ENCODE assay signal across 14 cellular contexts in genomic region chr16:89473136-89473712, GRCh38. TPM values are rescaled to one million over a fixed set of nuclear protein-coding genes. Genes with fewer than 3 reads are reported as not detected.
DNase-seq lines count a peak whose midpoint lies in the region; ATAC-seq and TF ChIP-seq lines count a peak whose summit lies in the region.
"Had no signal": no experiment of that assay in that cellular context is flagged by ENCODE, and none has a peak within 500 bp of the region (broad histone marks: within the 10 kb centered on the region; RNA-seq: fewer than 3 reads in every experiment).

No MANE protein-coding gene starts in this region.

- peaks cover 2 to 8% of the 10 kb centered on the region in 2 donors for H3K36me3 Mint-ChIP-seq in activated T-cell treated with anti-CD3 and anti-CD28 coated beads, Interleukin-2, amount 50 U/mL, for 72 hours (ENCODE audit: insufficient read depth in 2 of 2)
- H3K36me3 Mint-ChIP-seq in progenitor cell of endocrine pancreas (ENCODE audit: insufficient read depth) = peaks cover 4% of the 10 kb centered on the region

- no peaks in the 10 kb centered on the region for H3K27me3 ChIP-seq in PC-9 (ENCODE audit: insufficient read depth, low read depth)
- H3K27me3 ChIP-seq: pancreas, upper lobe of left lung had no signal

- no peak for DNase-seq in activated T-cell treated with anti-CD3 and anti-CD28 coated beads, Interleukin-2, amount 50 U/mL, for 72 hours
- DNase-seq in activated T-cell treated with anti-CD3 and anti-CD28 coated beads, Interleukin-2, amount 50 U/mL, for 48 hours = no peak
- DNase-seq in PC-9 (no peak), epithelial cell of prostate (ENCODE audit: low read depth, low spot score) (no peak), progenitor cell of endocrine pancreas (ENCODE audit: low spot score, unreplicated experiment) (no peak), DMS153 (lab: John Stamatoyannopoulos, UW) (no peak)
- DNase-seq: activated CD4-positive, alpha-beta T cell treated with anti-CD3 and anti-CD28 coated beads for 48 hours; NCI-H1092 treated with DMSO at 0.1 percent for 48 hours; stimulated activated CD8-positive, alpha-beta memory T cell treated with anti-CD3 and anti-CD28 coated beads, Interleukin-4, amount 100 ng/mL, for 48 hours; T-helper 1 cell had no signal

- peaks cover 12% of the 10 kb centered on the region; the same call in 1 of the 2 replicates for H3K36me3 ChIP-seq in PC-9 (ENCODE audit: low read depth)
- H3K36me3 ChIP-seq: pancreas, upper lobe of left lung had no signal

- no peaks in the 10 kb centered on the region for H3K27me3 Mint-ChIP-seq in activated T-cell treated with anti-CD3 and anti-CD28 coated beads, Interleukin-2, amount 50 U/mL, for 72 hours (ENCODE audit: low read depth)
- H3K27me3 Mint-ChIP-seq in progenitor cell of endocrine pancreas = no peaks in the 10 kb centered on the region

- no peak overlapping the region for H2AFZ ChIP-seq in PC-9

- POLR2A ChIA-PET in PC-9 (lab: Charles Lee; ENCODE audit: unreplicated experiment) = interaction anchor here (0.5 kb wide), 1 partner anchor 401 kb away, joined by 6 read pairs; no protein-coding TSS in a partner anchor

- peak overlapping the region; percentile 3 to 41 for H3K4me3 Mint-ChIP-seq in activated T-cell treated with anti-CD3 and anti-CD28 coated beads, Interleukin-2, amount 50 U/mL, for 72 hours
- no peak overlapping the region for H3K4me3 Mint-ChIP-seq in progenitor cell of endocrine pancreas (ENCODE audit: low read depth)

- peaks cover 100% of the 10 kb centered on the region for H3K79me2 ChIP-seq in PC-9 (ENCODE audit: low read depth)

- H3K27ac Mint-ChIP-seq in activated T-cell treated with anti-CD3 and anti-CD28 coated beads, Interleukin-2, amount 50 U/mL, for 72 hours = peak overlapping the region; percentile 1
- peak overlapping the region; percentile 33 for H3K27ac Mint-ChIP-seq in progenitor cell of endocrine pancreas

- peak overlapping the region; percentile 66 for H3K27ac ChIP-seq in PC-9
- peak overlapping the region; percentile 49 for H3K27ac ChIP-seq in epithelial cell of prostate
- H3K27ac ChIP-seq: pancreas, upper lobe of left lung had no signal

- TF ChIP-seq CTCF in PC-9 (conservative IDR thresholded peaks at IDR 0.05) (no peak), progenitor cell of endocrine pancreas (IDR thresholded peaks at IDR 0.05; ENCODE audit: unreplicated experiment) (no peak)

- no peak overlapping the region for H3K4me3 ChIP-seq in PC-9
- H3K4me3 ChIP-seq: pancreas, upper lobe of left lung had no signal

- peaks cover 77% of the 10 kb centered on the region for H3F3A ChIP-seq in PC-9 (ENCODE audit: insufficient read depth, low read depth)

- H3K9me3 ChIP-seq in PC-9 (ENCODE audit: insufficient read depth, low read depth) = no peaks in the 10 kb centered on the region
- H3K9me3 ChIP-seq: pancreas, upper lobe of left lung had no signal

- peaks cover 100% of the 10 kb centered on the region for H4K20me1 ChIP-seq in PC-9 (ENCODE audit: insufficient read depth)

- peak overlapping the region; percentile 54 for H3K4me2 ChIP-seq in PC-9

- ATAC-seq in activated T-cell treated with anti-CD3 and anti-CD28 coated beads, Interleukin-2, amount 50 U/mL, for 72 hours (replicated peaks in 1 of 2) = no peak
- ATAC-seq in SK-N-SH treated with all-trans-retinoic acid at 6 μM for 48 hours = no peak
- ATAC-seq in GM21717 (IDR thresholded peaks at IDR 0.05; ENCODE audit: unreplicated experiment) = no peak

- intact Hi-C loops in PC-9 (cut with micrococcal nuclease; ENCODE audit: unreplicated experiment) = no loop called here

- H3K4me1 ChIP-seq in PC-9 (replicated peaks; ENCODE audit: insufficient read depth) = peaks cover 75% of the 10 kb centered on the region

- CTCF ChIA-PET in PC-9 (lab: Charles Lee) = interaction anchor here (0.5 kb wide), 1 partner anchor 15 kb away, joined by 8 read pairs; no protein-coding TSS in a partner anchor

- H3K9me2 ChIP-seq in PC-9 (ENCODE audit: insufficient read depth) = no peaks in the 10 kb centered on the region

- no TSS peak for BruUV-seq in PC-9 (replicated peaks; lab: Mats Ljungman, UMichigan)

- no peaks in the 10 kb centered on the region for H3K9me3 Mint-ChIP-seq in activated T-cell treated with anti-CD3 and anti-CD28 coated beads, Interleukin-2, amount 50 U/mL, for 72 hours
- H3K9me3 Mint-ChIP-seq in progenitor cell of endocrine pancreas (ENCODE audit: low read depth) = no peaks in the 10 kb centered on the region

- H3K4me1 Mint-ChIP-seq in activated T-cell treated with anti-CD3 and anti-CD28 coated beads, Interleukin-2, amount 50 U/mL, for 72 hours (ENCODE audit: low read depth) = peaks cover 86% of the 10 kb centered on the region
- peaks cover 33% of the 10 kb centered on the region for H3K4me1 Mint-ChIP-seq in progenitor cell of endocrine pancreas (ENCODE audit: low read depth)

TF ChIP-seq in SK-N-SH treated with all-trans-retinoic acid at 6 μM for 48 hours, 23 proteins besides CTCF, POLR2A, EP300 and RAD21:
- TF ChIP-seq GLIS3 (CRISPR knock-in tag; IDR thresholded peaks at IDR 0.05) (no peak), PPARA (CRISPR knock-in tag; IDR thresholded peaks at IDR 0.05; ENCODE audit: borderline replicate concordance) (no peak), ZNF565 (CRISPR knock-in tag; conservative IDR thresholded peaks at IDR 0.05; ENCODE audit: low read depth) (no peak), RARB (CRISPR knock-in tag; IDR thresholded peaks at IDR 0.05) (no peak), TCF4 (CRISPR knock-in tag; IDR thresholded peaks at IDR 0.05; ENCODE audit: borderline replicate concordance) (no peak), POU6F1 (CRISPR knock-in tag; IDR thresholded peaks at IDR 0.05; ENCODE audit: borderline replicate concordance, low read depth) (no peak), ZFP3 (CRISPR knock-in tag; IDR thresholded peaks at IDR 0.05) (no peak)

RNA-seq across cellular contexts. Expression of gene ANKRD11, which starts 17.1 kb away (rescaled TPM):
- total RNA-seq in activated T-cell treated with anti-CD3 and anti-CD28 coated beads, Interleukin-2, amount 50 U/mL, for 72 hours = 100 to 1,000 TPM; 204 to 215 TPM
- 206 and 220 TPM in 2 replicates for total RNA-seq in PC-9 (2021)
- 178 and 183 TPM in 2 replicates for total RNA-seq in progenitor cell of endocrine pancreas

RNA-seq across cellular contexts. Expression of gene SPG7, which starts 35.0 kb away (rescaled TPM):
- 10 to 100 TPM; 67.4 to 82.1 TPM for total RNA-seq in activated T-cell treated with anti-CD3 and anti-CD28 coated beads, Interleukin-2, amount 50 U/mL, for 72 hours
- total RNA-seq in PC-9 (2021) (160 and 198 TPM in 2 replicates), progenitor cell of endocrine pancreas (183 and 184 TPM in 2 replicates)
